18 cellular contexts compared by ENCODE assay signal in the genomic region with DNA sequence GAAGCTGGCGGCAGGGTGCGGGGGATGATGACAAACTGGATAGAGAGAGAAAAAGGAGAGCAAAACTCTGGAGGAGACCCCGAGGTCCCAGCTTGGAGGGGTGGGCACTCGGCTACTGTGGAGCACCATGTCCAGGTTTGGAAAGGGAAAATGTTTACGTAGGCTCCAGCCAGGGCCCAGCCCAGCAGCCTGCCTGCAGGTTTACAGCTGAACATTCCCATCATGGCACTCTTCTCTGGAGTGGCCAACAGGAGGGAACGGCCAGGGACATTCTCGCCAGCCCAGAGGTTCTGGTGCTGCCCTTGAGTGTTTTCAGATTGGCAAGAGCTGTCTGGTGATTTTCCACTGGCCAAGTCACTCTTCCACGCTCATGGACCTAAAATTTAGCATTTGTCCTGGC.
A peak's percentile ranks its signal among the peaks of the same experiment; 100 is the strongest.
DNase-seq lines count a peak whose midpoint lies in the region; FAIRE-seq and TF ChIP-seq lines count a peak whose summit lies in the region.
"Had no signal": no experiment of that assay in that cellular context is flagged by ENCODE, and none has a peak within 500 bp of the region (broad histone marks: within the 10 kb centered on the region; RNA-seq: fewer than 3 reads in every experiment).

No MANE protein-coding gene starts in this region.

- no peaks in the 10 kb centered on the region for H3K9me3 ChIP-seq in neural progenitor cell (ENCODE audit: low read depth)
- no peaks in the 10 kb centered on the region for H3K9me3 ChIP-seq in thyroid gland
- H3K9me3 ChIP-seq: HAP-1 had no signal

- H3K79me2 ChIP-seq in neural progenitor cell (ENCODE audit: low read depth): no peaks in the 10 kb centered on the region

- H3K36me3 ChIP-seq in neural progenitor cell: no peaks in the 10 kb centered on the region
- no peaks in the 10 kb centered on the region for H3K36me3 ChIP-seq in thyroid gland
- H3K36me3 ChIP-seq: HAP-1 had no signal

- DNase-seq in NCI-H446 treated with DMSO at 0.1 percent for 48 hours (lab: John Stamatoyannopoulos, UW) (peak; percentile 12), neural progenitor cell (ENCODE audit: low spot score) (no peak), thyroid gland (peak; percentile 7 to 30), frontal cortex (ENCODE audit: low spot score in 2 of 2) (no peak), chondrocyte (ENCODE audit: low spot score) (no peak)
- no peak for DNase-seq in activated CD8-positive, alpha-beta memory T cell treated with anti-CD3 and anti-CD28 coated beads, Interleukin-2, amount 50 U/mL, for 4 hours
- DNase-seq: C1 segment of cervical spinal cord; Calu3; CD4-positive, alpha-beta memory T cell; COR-L47; DMS53; DMS79 treated with DMSO at 0.1 percent for 48 hours; GF-D8; HFFc6 had no signal

- no peak for TF ChIP-seq CTCF in neural progenitor cell (IDR thresholded peaks at IDR 0.05)
- no peak for TF ChIP-seq CTCF in thyroid gland (IDR thresholded peaks at IDR 0.05)
- no peak for TF ChIP-seq CTCF in chondrocyte (IDR thresholded peaks at IDR 0.05)

- H3K4me2 ChIP-seq in neural progenitor cell: no peak overlapping the region
- H3K4me2 ChIP-seq: GM23338 had no signal

- H3K9me3 Mint-ChIP-seq in neural progenitor cell (no peaks in the 10 kb centered on the region), chondrocyte (ENCODE audit: low read depth) (no peaks in the 10 kb centered on the region)
- H3K9me3 Mint-ChIP-seq: GM23338, HFFc6 had no signal

- TF ChIP-seq POLR2A in thyroid gland (IDR thresholded peaks at IDR 0.05): no peak

- no peaks in the 10 kb centered on the region for H3F3A ChIP-seq in neural progenitor cell (ENCODE audit: low read depth)

- H3K4me3 Mint-ChIP-seq in neural progenitor cell (no peak overlapping the region), chondrocyte (ENCODE audit: unreplicated experiment) (no peak overlapping the region)
- H3K4me3 Mint-ChIP-seq: CD4-positive, alpha-beta memory T cell; GM23338; HFFc6 had no signal

- H3K27ac ChIP-seq in neural progenitor cell: no peak overlapping the region
- H3K27ac ChIP-seq in thyroid gland: no peak overlapping the region

- no peaks in the 10 kb centered on the region for H3K27me3 ChIP-seq in neural progenitor cell
- H3K27me3 ChIP-seq in thyroid gland: no peaks in the 10 kb centered on the region

- H3K9ac ChIP-seq in neural progenitor cell: no peak overlapping the region

- WGBS in thyroid gland, 2 donors: 71 to 88% methylated on average over 8 of the region's 8 CpGs

- H3K4me1 Mint-ChIP-seq in neural progenitor cell (peaks cover 21% of the 10 kb centered on the region), chondrocyte (ENCODE audit: low read depth) (peaks cover 32% of the 10 kb centered on the region)
- H3K4me1 Mint-ChIP-seq: CD4-positive, alpha-beta memory T cell had no signal

- no peaks in the 10 kb centered on the region for H4K20me1 ChIP-seq in neural progenitor cell (ENCODE audit: low read depth)

- no peak overlapping the region for H2AFZ ChIP-seq in neural progenitor cell (replicated peaks)
- H2AFZ ChIP-seq: GM23338 had no signal

- intact Hi-C loops in thyroid gland (cut with DNase I): no loop called here

- peak overlapping the region; percentile 26 for H3K27ac Mint-ChIP-seq in neural progenitor cell
- H3K27ac Mint-ChIP-seq in chondrocyte (ENCODE audit: unreplicated experiment): no peak overlapping the region
- H3K27ac Mint-ChIP-seq: CD4-positive, alpha-beta memory T cell; GM23338; HFFc6 had no signal

- H3K4me1 ChIP-seq in neural progenitor cell (no peaks in the 10 kb centered on the region), thyroid gland (no peaks in the 10 kb centered on the region)
- H3K4me1 ChIP-seq: HAP-1 had no signal

- FAIRE-seq in frontal cortex (lab: Jason Lieb, UNC): no peak
- FAIRE-seq: GM12891, GM18507 had no signal

- H3K36me3 Mint-ChIP-seq in neural progenitor cell (no peaks in the 10 kb centered on the region), chondrocyte (ENCODE audit: low read depth) (no peaks in the 10 kb centered on the region)
- H3K36me3 Mint-ChIP-seq: CD4-positive, alpha-beta memory T cell had no signal

- peaks cover 9% of the 10 kb centered on the region for H3K27me3 Mint-ChIP-seq in neural progenitor cell (ENCODE audit: insufficient read depth, low read depth)
- no peaks in the 10 kb centered on the region for H3K27me3 Mint-ChIP-seq in chondrocyte (ENCODE audit: low read depth)
- H3K27me3 Mint-ChIP-seq: CD4-positive, alpha-beta memory T cell had no signal

- no peak overlapping the region for H3K4me3 ChIP-seq in neural progenitor cell
- H3K4me3 ChIP-seq in thyroid gland (replicated peaks in 1 of 3): no peak overlapping the region
- H3K4me3 ChIP-seq: GM23338, HAP-1 had no signal

Comparison
In these comparisons a context has a peak if more than half of its experiments do, and no peak if none do; other contexts are left out.
1. DNase-seq: peak in NCI-H446 treated with DMSO at 0.1 percent for 48 hours (single experiment) and thyroid gland (2 of 2); none in neural progenitor cell (single experiment), frontal cortex (0 of 2), chondrocyte (single experiment) and activated CD8-positive, alpha-beta memory T cell treated with anti-CD3 and anti-CD28 coated beads, Interleukin-2, amount 50 U/mL, for 4 hours (single experiment).